10 cellular contexts compared by ENCODE assay signal in the genomic region with DNA sequence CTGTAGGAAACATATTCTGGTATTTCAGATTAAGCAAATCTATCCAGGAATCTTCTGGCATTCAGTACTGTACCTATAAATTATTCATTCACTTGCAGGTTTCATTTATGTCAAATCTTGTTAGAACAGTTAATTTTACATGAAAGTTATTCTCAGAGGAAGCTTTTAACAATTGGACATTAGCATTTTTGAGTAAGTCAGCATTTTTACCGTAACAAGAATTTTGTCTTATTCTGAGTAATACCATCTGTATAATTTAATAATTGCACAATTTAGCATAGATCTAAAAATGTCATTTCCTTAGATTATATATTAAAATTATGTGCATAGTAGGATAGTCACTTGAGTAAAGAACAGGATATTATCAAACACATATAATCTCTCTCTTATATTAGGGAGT.
"Had no signal": no experiment of that assay in that cellular context is flagged by ENCODE, and none has a peak within 500 bp of the region (broad histone marks: within the 10 kb centered on the region; RNA-seq: fewer than 3 reads in every experiment).

No MANE protein-coding gene starts in this region.

- H3K9ac ChIP-seq: GM23248, KMS-11 had no signal

- ATAC-seq: HCT116 had no signal

- DNase-seq: GM23248, GOT3, H7, HFFc6, Karpas-422, KBM-7 had no signal

- H3K9me3 ChIP-seq: HAP-1 had no signal

- H3K36me3 ChIP-seq: HAP-1 had no signal

- H3K4me1 ChIP-seq: HAP-1 had no signal

- H2AFZ ChIP-seq: GM23248 had no signal

- H3K4me3 ChIP-seq: GM23248, HAP-1 had no signal

- H3K4me2 ChIP-seq: KMS-11 had no signal

- H3K27ac ChIP-seq: GM23248, HL-60, KMS-11 had no signal
